Comparison of ENCODE assay signal across 9 cellular contexts in the genomic region with DNA sequence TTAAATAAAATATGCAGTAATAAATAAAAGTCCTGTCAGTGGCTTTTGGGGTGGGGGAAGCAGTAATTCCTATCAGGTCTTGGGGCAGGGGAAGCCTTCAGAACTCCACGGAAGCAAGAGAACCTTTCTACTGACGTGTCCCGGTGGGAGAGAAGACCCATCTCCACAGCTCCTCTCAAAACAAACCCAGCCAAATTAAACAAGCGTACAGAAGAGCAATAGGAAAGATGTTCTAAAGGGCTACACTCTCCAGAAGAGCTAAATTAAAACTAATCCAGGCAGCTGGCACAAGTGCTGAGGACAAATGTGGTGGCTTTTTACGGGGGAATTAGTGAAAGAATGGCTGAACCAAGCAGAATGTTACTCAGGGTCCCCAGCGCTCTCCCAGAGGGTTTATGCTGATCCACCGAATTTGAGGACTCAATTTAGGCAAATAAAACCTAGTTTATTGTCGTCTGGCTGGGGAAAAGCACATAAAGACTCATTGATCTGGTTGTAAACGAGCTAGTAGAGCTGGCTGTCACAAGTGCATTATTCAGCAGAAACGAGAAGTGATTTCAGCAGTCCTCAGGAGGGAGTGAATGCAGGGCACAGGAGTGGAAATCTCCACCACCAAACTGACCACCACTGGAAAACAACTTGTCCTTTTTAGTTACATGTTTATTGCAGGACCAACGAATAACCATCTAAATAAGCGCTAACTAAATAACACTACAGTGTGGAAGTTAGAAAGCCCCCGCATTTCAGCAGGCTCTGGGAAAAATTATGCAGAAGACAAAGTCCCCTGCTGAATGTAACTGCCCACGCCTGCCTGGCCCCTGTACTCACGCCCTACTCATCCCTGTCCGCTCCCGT. TPM values are rescaled to one million over a fixed set of nuclear protein-coding genes. Genes with fewer than 3 reads are reported as not detected.
DNase-seq lines count a peak whose midpoint lies in the region; TF ChIP-seq lines count a peak whose summit lies in the region.
"Had no signal": no experiment of that assay in that cellular context is flagged by ENCODE, and none has a peak within 500 bp of the region (broad histone marks: within the 10 kb centered on the region; RNA-seq: fewer than 3 reads in every experiment).

No MANE protein-coding gene starts in this region.

- peak overlapping the region; percentile 53 for H2BK120ac ChIP-seq in trophoblast cell (ENCODE audit: insufficient read depth, low read length, poor library complexity)

- peak overlapping the region; percentile 19 for H4K8ac ChIP-seq in trophoblast cell (ENCODE audit: low read depth, low read length)

- no peak overlapping the region for H2AFZ ChIP-seq in trophoblast cell (ENCODE audit: insufficient read depth, low read length, poor library complexity)

- no peak overlapping the region for H3K4ac ChIP-seq in trophoblast cell (ENCODE audit: low read depth, low read length)

- no peak overlapping the region for H3K4me2 ChIP-seq in trophoblast cell (ENCODE audit: low read length)

- no TSS peak for BruUV-seq in Calu3 (replicated peaks; lab: Mats Ljungman, UMichigan)

- no peaks in the 10 kb centered on the region for H3K9me3 Mint-ChIP-seq in Calu3 (ENCODE audit: low read depth, unreplicated experiment)

- H2BK12ac ChIP-seq in trophoblast cell (ENCODE audit: low read length), result peak overlapping the region; percentile 31

- peak overlapping the region; percentile 81 for H3K27ac ChIP-seq in trophoblast cell (ENCODE audit: low read depth, low read length)

- H3K4me1 Mint-ChIP-seq in Calu3 (ENCODE audit: low read depth, unreplicated experiment), result no peaks in the 10 kb centered on the region

- H3K9me3 ChIP-seq in endocrine pancreas (ENCODE audit: control insufficient read depth, low read length), result no peaks in the 10 kb centered on the region
- peaks cover 3% of the 10 kb centered on the region for H3K9me3 ChIP-seq in trophoblast cell (ENCODE audit: insufficient read depth, low read depth, low read length)

- H2AK5ac ChIP-seq in trophoblast cell (ENCODE audit: low read length), result no peak overlapping the region

- H3K79me1 ChIP-seq in trophoblast cell (ENCODE audit: low read length), result peaks cover 4% of the 10 kb centered on the region

- peaks cover 87% of the 10 kb centered on the region for H3K27me3 Mint-ChIP-seq in Calu3 (ENCODE audit: unreplicated experiment)

- CTCF ChIA-PET in Calu3 (lab: Charles Lee), result interaction anchor here (0.5 to 0.6 kb wide), 2 partner anchors 11 to 76 kb away, joined by 4 to 6 read pairs; no protein-coding TSS in a partner anchor

- peak; percentile 39 for DNase-seq in EH (ENCODE audit: low read depth)
- peak; percentile 24 for DNase-seq in NCI-H524 treated with DMSO at 0.1 percent for 48 hours (lab: John Stamatoyannopoulos, UW)
- peak in 1 of 2 donors; percentile 25 for DNase-seq in trophoblast cell
- no peak for DNase-seq in Calu3
- DNase-seq in NCI-H774 (lab: John Stamatoyannopoulos, UW), result no peak
- no peak for DNase-seq in NCI-H2171 treated with DMSO at 0.1 percent for 48 hours (lab: John Stamatoyannopoulos, UW)
- DNase-seq in GM19240 (ENCODE audit: insufficient read length, low spot score), result no peak

- peak overlapping the region; percentile 62 for H3K4me3 ChIP-seq in endocrine pancreas (ENCODE audit: control insufficient read depth, insufficient read depth, low read length)
- H3K4me3 ChIP-seq in trophoblast cell (ENCODE audit: low read depth, low read length), result no peak overlapping the region

- no peaks in the 10 kb centered on the region for H3K79me2 ChIP-seq in trophoblast cell (ENCODE audit: control insufficient read depth, insufficient read depth, low read length, poor library complexity)

- H3K36me3 ChIP-seq in endocrine pancreas (ENCODE audit: control insufficient read depth, insufficient read depth, low read length) (no peaks in the 10 kb centered on the region), trophoblast cell (ENCODE audit: control insufficient read depth in 1 of 2, insufficient read depth in 2 of 2, low read length in 2 of 2) (no peaks in the 10 kb centered on the region)

- H3K18ac ChIP-seq in trophoblast cell (ENCODE audit: low read length), result no peak overlapping the region

- H4K12ac ChIP-seq in trophoblast cell (ENCODE audit: low read depth, low read length), result no peak overlapping the region

- WGBS in trophoblast cell (ENCODE audit: extremely low coverage, insufficient coverage, insufficient read length), result no CpG with 5 or more reads among the region's 17 CpGs

- peak overlapping the region; percentile 52 for H4K91ac ChIP-seq in trophoblast cell (ENCODE audit: low read depth, low read length)

- TF ChIP-seq CTCF in Calu3 (IDR thresholded peaks at IDR 0.05; ENCODE audit: unreplicated experiment), result no peak

- peak overlapping the region; percentile 63 for H2BK5ac ChIP-seq in trophoblast cell (ENCODE audit: low read depth, low read length, poor library complexity)

- no peaks in the 10 kb centered on the region for H3K36me3 Mint-ChIP-seq in Calu3 (ENCODE audit: insufficient read depth, unreplicated experiment)

- no peak overlapping the region for H3K23ac ChIP-seq in trophoblast cell (ENCODE audit: low read length)

- intact Hi-C loops in Calu3 (cut with micrococcal nuclease; ENCODE audit: unreplicated experiment), result no loop called here

- no peak overlapping the region for H3K14ac ChIP-seq in trophoblast cell (ENCODE audit: low read length)

- H3K27me3 ChIP-seq in endocrine pancreas (ENCODE audit: control insufficient read depth, insufficient read depth, low read length) (no peaks in the 10 kb centered on the region), trophoblast cell (ENCODE audit: insufficient read depth, low read length) (no peaks in the 10 kb centered on the region)

- H3K4me1 ChIP-seq in endocrine pancreas (ENCODE audit: control insufficient read depth, insufficient read depth, low read length) (no peaks in the 10 kb centered on the region), trophoblast cell (ENCODE audit: control insufficient read depth in 1 of 2, insufficient read depth in 2 of 2, low read length in 2 of 2) (peaks cover 5 to 11% of the 10 kb centered on the region in 2 experiments)

- H3K9ac ChIP-seq in endocrine pancreas (ENCODE audit: control insufficient read depth, insufficient read depth, low read length), result peak overlapping the region; percentile 57
- no peak overlapping the region for H3K9ac ChIP-seq in trophoblast cell (ENCODE audit: low read length)

- H3K4me3 Mint-ChIP-seq in Calu3 (ENCODE audit: low read depth, unreplicated experiment), result no peak overlapping the region
- H3K4me3 Mint-ChIP-seq: dendritic cell treated with granulocyte-macrophage colony-stimulating factor and Interleukin-4, amounts not matched to agents 40 ng/mL and 50 ng/mL, for 4 days had no signal

- no peak overlapping the region for H3K27ac Mint-ChIP-seq in Calu3 (ENCODE audit: unreplicated experiment)
- H3K27ac Mint-ChIP-seq: dendritic cell treated with granulocyte-macrophage colony-stimulating factor and Interleukin-4, amounts not matched to agents 40 ng/mL and 50 ng/mL, for 4 days had no signal

RNA-seq across cellular contexts. Expression of a gene that starts 13.5 kb away (rescaled TPM):
- not detected in 2 replicates for polyA plus RNA-seq in trophoblast cell (2013)
- not detected in 2 replicates for total RNA-seq in Calu3 (2022)

Comparison
In these comparisons a context has a peak if more than half of its experiments do, and no peak if none do; other contexts are left out.
1. DNase-seq: peak in EH (single experiment) and NCI-H524 treated with DMSO at 0.1 percent for 48 hours (single experiment); none in Calu3 (single experiment), NCI-H774 (single experiment), NCI-H2171 treated with DMSO at 0.1 percent for 48 hours (single experiment) and GM19240 (single experiment).